9 cellular contexts compared by ENCODE assay signal in the genomic region with DNA sequence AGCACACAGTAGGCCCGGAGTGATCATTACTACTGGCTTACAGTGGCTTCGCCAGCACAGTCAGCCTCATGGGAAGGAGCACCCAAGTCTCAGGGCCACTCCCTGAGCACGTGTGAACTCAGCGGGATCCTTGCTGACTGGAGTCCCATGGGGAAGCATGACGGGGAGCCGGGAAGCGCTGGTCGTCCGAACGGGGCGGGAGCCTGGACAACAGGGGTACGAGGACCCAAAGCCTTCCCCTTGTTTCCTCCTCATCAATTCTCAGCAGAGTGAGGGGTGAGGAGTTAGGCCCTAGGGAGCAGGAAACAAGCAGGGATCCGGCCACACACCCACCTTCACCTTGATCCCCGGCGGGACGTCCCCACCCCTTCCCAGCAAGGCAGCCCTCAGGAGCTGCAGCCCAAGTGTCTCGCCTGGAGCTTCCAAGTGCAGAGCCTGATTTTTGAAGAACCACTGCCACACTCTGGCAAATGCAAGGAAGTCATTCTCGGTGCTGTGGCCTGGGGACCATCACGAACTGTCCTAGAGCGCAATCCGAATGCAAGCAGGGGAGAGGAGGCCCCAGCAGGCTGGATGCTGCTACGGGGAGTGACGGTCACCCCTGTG. TPM values are rescaled to one million over a fixed set of nuclear protein-coding genes. Genes with fewer than 3 reads are reported as not detected.
DNase-seq lines count a peak whose midpoint lies in the region; ATAC-seq and TF ChIP-seq lines count a peak whose summit lies in the region.
"Had no signal": no experiment of that assay in that cellular context is flagged by ENCODE, and none has a peak within 500 bp of the region (broad histone marks: within the 10 kb centered on the region; RNA-seq: fewer than 3 reads in every experiment).

No MANE protein-coding gene starts in this region.

- no TSS peak for BruUV-seq in Panc1 (replicated peaks; lab: Mats Ljungman, UMichigan)

- TF ChIP-seq CTCF in Panc1 (IDR thresholded peaks at IDR 0.05) (no peak), fibroblast of pulmonary artery (IDR thresholded peaks at IDR 0.05; ENCODE audit: low read length, missing control alignments) (peak; percentile 41), nephron progenitor cell (IDR thresholded peaks at IDR 0.05) (no peak)

- peaks cover 44% of the 10 kb centered on the region for H3K4me1 ChIP-seq in Panc1 (ENCODE audit: control insufficient read depth, insufficient read depth, low read length)

- no peaks in the 10 kb centered on the region for H3K9me3 ChIP-seq in Panc1 (ENCODE audit: control insufficient read depth, insufficient read depth, low read depth, low read length)

- in situ Hi-C loops in Panc1 (cut with HindIII; ENCODE audit: low pct_unique_long_range_greater_than_20kb, low sequenced_read_pairs): no loop called here

- H3K4me3 ChIP-seq in Panc1 (ENCODE audit: low read depth in 2 of 2, low read length in 2 of 2): no peak overlapping the region
- peak overlapping the region; percentile 21 for H3K4me3 ChIP-seq in fibroblast of pulmonary artery (replicated peaks; ENCODE audit: low read depth, low read length)

- H3K4me1 Mint-ChIP-seq in activated CD8-positive, alpha-beta memory T cell treated with anti-CD3 and anti-CD28 coated beads, Interleukin-2, amount 10 ng/mL, durations not matched to agents 7 days and 5 days: peaks cover 24% of the 10 kb centered on the region
- H3K4me1 Mint-ChIP-seq in nephron progenitor cell: peaks cover 35% of the 10 kb centered on the region

- H3K36me3 Mint-ChIP-seq in activated CD8-positive, alpha-beta memory T cell treated with anti-CD3 and anti-CD28 coated beads, Interleukin-2, amount 10 ng/mL, durations not matched to agents 7 days and 5 days: no peaks in the 10 kb centered on the region
- H3K36me3 Mint-ChIP-seq in nephron progenitor cell (ENCODE audit: low read depth): no peaks in the 10 kb centered on the region

- no peak overlapping the region for H3K27ac Mint-ChIP-seq in activated CD8-positive, alpha-beta memory T cell treated with anti-CD3 and anti-CD28 coated beads, Interleukin-2, amount 10 ng/mL, durations not matched to agents 7 days and 5 days
- no peak overlapping the region for H3K27ac Mint-ChIP-seq in nephron progenitor cell
- H3K27ac Mint-ChIP-seq: stimulated activated naive CD8-positive, alpha-beta T cell treated with anti-CD3 and anti-CD28 coated beads, Interleukin-15, Interleukin-2, amounts not matched to agents 100 ng/mL and 50 ng/mL, for 24 hours had no signal

- ATAC-seq in activated CD8-positive, alpha-beta memory T cell treated with anti-CD3 and anti-CD28 coated beads, Interleukin-2, amount 10 ng/mL, durations not matched to agents 7 days and 5 days: peak; percentile 5
- ATAC-seq in Panc1: peak; percentile 91
- no peak for ATAC-seq in HG03469 (IDR thresholded peaks at IDR 0.05; ENCODE audit: unreplicated experiment)
- ATAC-seq in GM19397 (IDR thresholded peaks at IDR 0.05; ENCODE audit: unreplicated experiment): no peak

- no peaks in the 10 kb centered on the region for H3K27me3 ChIP-seq in Panc1 (ENCODE audit: control insufficient read depth, insufficient read depth, low read length)

- H3K9me3 Mint-ChIP-seq in activated CD8-positive, alpha-beta memory T cell treated with anti-CD3 and anti-CD28 coated beads, Interleukin-2, amount 10 ng/mL, durations not matched to agents 7 days and 5 days (ENCODE audit: low read depth): no peaks in the 10 kb centered on the region
- H3K9me3 Mint-ChIP-seq in nephron progenitor cell: no peaks in the 10 kb centered on the region
- H3K9me3 Mint-ChIP-seq: stimulated activated naive CD8-positive, alpha-beta T cell treated with anti-CD3 and anti-CD28 coated beads, Interleukin-15, Interleukin-2, amounts not matched to agents 100 ng/mL and 50 ng/mL, for 24 hours had no signal

- no peak overlapping the region for H3K4me3 Mint-ChIP-seq in activated CD8-positive, alpha-beta memory T cell treated with anti-CD3 and anti-CD28 coated beads, Interleukin-2, amount 10 ng/mL, durations not matched to agents 7 days and 5 days
- peak overlapping the region; percentile 78 for H3K4me3 Mint-ChIP-seq in nephron progenitor cell
- H3K4me3 Mint-ChIP-seq: stimulated activated naive CD8-positive, alpha-beta T cell treated with anti-CD3 and anti-CD28 coated beads, Interleukin-15, Interleukin-2, amounts not matched to agents 100 ng/mL and 50 ng/mL, for 24 hours had no signal

- CTCF ChIA-PET in activated CD8-positive, alpha-beta memory T cell treated with anti-CD3 and anti-CD28 coated beads, Interleukin-2, amount 10 ng/mL, durations not matched to agents 7 days and 5 days (lab: Charles Lee): interaction anchor here (0.6 to 3.4 kb wide), 17 partner anchors 9 to 608 kb away, joined by 3 to 29 read pairs (median 4); partner anchors contain the start of gene B3GALNT2
- CTCF ChIA-PET in Panc1 (lab: Charles Lee): interaction anchor here (0.5 to 1.2 kb wide), 12 partner anchors 9 to 615 kb away, joined by 3 to 8 read pairs (median 4); no protein-coding TSS in a partner anchor

- intact Hi-C loops in Panc1 (cut with micrococcal nuclease; ENCODE audit: unreplicated experiment): loop anchor here (2.0 to 5.0 kb wide), 2 partner anchors 481 to 594 kb away; partner anchors contain the start of gene IRF2BP2

- H3K27me3 Mint-ChIP-seq in activated CD8-positive, alpha-beta memory T cell treated with anti-CD3 and anti-CD28 coated beads, Interleukin-2, amount 10 ng/mL, durations not matched to agents 7 days and 5 days: peaks cover 3% of the 10 kb centered on the region
- peaks cover 6% of the 10 kb centered on the region for H3K27me3 Mint-ChIP-seq in nephron progenitor cell (ENCODE audit: low read depth, poor library complexity)
- H3K27me3 Mint-ChIP-seq: stimulated activated naive CD8-positive, alpha-beta T cell treated with anti-CD3 and anti-CD28 coated beads, Interleukin-15, Interleukin-2, amounts not matched to agents 100 ng/mL and 50 ng/mL, for 24 hours had no signal

- H3K36me3 ChIP-seq in Panc1 (ENCODE audit: control insufficient read depth, insufficient read depth, low read length): no peaks in the 10 kb centered on the region

- no peak for DNase-seq in activated CD8-positive, alpha-beta memory T cell treated with anti-CD3 and anti-CD28 coated beads, Interleukin-2, amount 10 ng/mL, durations not matched to agents 7 days and 5 days
- DNase-seq in activated CD8-positive, alpha-beta memory T cell treated with anti-CD3 and anti-CD28 coated beads, Interleukin-2, amount 50 U/mL, for 4 hours: no peak
- DNase-seq in Panc1 (ENCODE audit: low read depth, low spot score) (no peak), fibroblast of pulmonary artery (ENCODE audit: low read depth) (peak; percentile 81), nephron progenitor cell (peak; percentile 52), glomerular visceral epithelial cell (ENCODE audit: extremely low spot score) (no peak)

- POLR2A ChIA-PET in Panc1 (lab: Charles Lee): interaction anchor here (0.5 to 0.6 kb wide), 2 partner anchors 99 to 483 kb away, joined by 3 to 12 read pairs; partner anchors contain the start of gene IRF2BP2

- peak overlapping the region; percentile 87 for H3K27ac ChIP-seq in Panc1 (ENCODE audit: low read length)

RNA-seq across cellular contexts. Expression of gene TOMM20, which starts 35.5 kb away (rescaled TPM):
- 10 to 100 TPM; 71.1 to 76.7 TPM for total RNA-seq in activated CD8-positive, alpha-beta memory T cell treated with anti-CD3 and anti-CD28 coated beads, Interleukin-2, amount 10 ng/mL, durations not matched to agents 7 days and 5 days
- total RNA-seq in Panc1 (2021; ENCODE audit: unreplicated experiment): 101 TPM
- polyA plus RNA-seq in Panc1 (2012; ENCODE audit: insufficient read length): 73.5 TPM

Comparison
In these comparisons a context has a peak if more than half of its experiments do, and no peak if none do; other contexts are left out.
1. ATAC-seq: peak in activated CD8-positive, alpha-beta memory T cell treated with anti-CD3 and anti-CD28 coated beads, Interleukin-2, amount 10 ng/mL, durations not matched to agents 7 days and 5 days (single experiment) and Panc1 (single experiment); none in HG03469 (single experiment) and GM19397 (single experiment).
2. DNase-seq: peak in fibroblast of pulmonary artery (single experiment) and nephron progenitor cell (single experiment); none in activated CD8-positive, alpha-beta memory T cell treated with anti-CD3 and anti-CD28 coated beads, Interleukin-2, amount 10 ng/mL, durations not matched to agents 7 days and 5 days (single experiment), activated CD8-positive, alpha-beta memory T cell treated with anti-CD3 and anti-CD28 coated beads, Interleukin-2, amount 50 U/mL, for 4 hours (single experiment), Panc1 (single experiment) and glomerular visceral epithelial cell (single experiment).